Comparison of ENCODE assay signal across 22 cellular contexts in the genomic region with DNA sequence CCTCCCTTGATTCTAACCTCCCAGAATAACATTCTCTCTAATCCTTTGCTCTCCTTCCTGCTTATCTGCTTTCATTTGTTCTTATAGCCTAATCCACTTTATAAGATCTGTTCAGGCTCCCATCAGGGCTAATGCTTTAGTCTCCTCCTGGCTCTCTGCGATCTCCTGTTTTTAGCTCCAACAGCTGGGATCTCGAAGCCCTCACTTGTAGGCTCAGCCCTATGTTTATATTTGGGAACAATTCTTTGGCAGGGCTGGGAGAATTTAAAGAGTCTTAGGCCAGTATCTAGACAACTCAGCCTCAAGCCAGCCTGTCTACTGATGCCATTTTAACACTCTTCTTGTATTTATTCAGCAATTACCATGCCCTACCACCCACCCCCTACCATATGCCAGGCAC. TPM values are rescaled to one million over a fixed set of nuclear protein-coding genes. Genes with fewer than 3 reads are reported as not detected.
DNase-seq lines count a peak whose midpoint lies in the region; ATAC-seq and TF ChIP-seq lines count a peak whose summit lies in the region.
"Had no signal": no experiment of that assay in that cellular context is flagged by ENCODE, and none has a peak within 500 bp of the region (broad histone marks: within the 10 kb centered on the region; RNA-seq: fewer than 3 reads in every experiment).

No MANE protein-coding gene starts in this region.

- intact Hi-C loops in heart left ventricle (cut with DNase I) (no loop called here), upper lobe of right lung (cut with DNase I) (no loop called here)

- H3K9me3 ChIP-seq in heart left ventricle: no peaks in the 10 kb centered on the region
- H3K9me3 ChIP-seq in upper lobe of right lung: no peaks in the 10 kb centered on the region
- H3K9me3 ChIP-seq in H9 (ENCODE audit: control insufficient read depth, low read depth, low read length): no peaks in the 10 kb centered on the region
- H3K9me3 ChIP-seq: thyroid gland had no signal

- no peaks in the 10 kb centered on the region for H3K79me2 ChIP-seq in H9 (ENCODE audit: insufficient read depth, low read length)

- no peak overlapping the region for H3K4ac ChIP-seq in H9 (ENCODE audit: low read depth, low read length)

- no peak overlapping the region for H3K9ac ChIP-seq in H9 (ENCODE audit: extremely low read depth, insufficient read length, low read length)

- H3K27ac Mint-ChIP-seq in nephron progenitor cell: peak overlapping the region; percentile 23
- H3K27ac Mint-ChIP-seq in activated naive CD8-positive, alpha-beta T cell treated with anti-CD3 and anti-CD28 coated beads, Interleukin-2, amount 50 U/mL, for 24 hours: no peak overlapping the region
- H3K27ac Mint-ChIP-seq in H9: no peak overlapping the region
- H3K27ac Mint-ChIP-seq: activated CD4-positive, alpha-beta T cell treated with anti-CD3 and anti-CD28 coated beads, Interleukin-2, amount 10 ng/mL, durations not matched to agents 7 days and 5 days; B cell; stimulated activated naive B cell treated with anti-CD40 and anti-IgM and Interleukin-4, amounts not matched to agents 10 μg/mL and 1 μg/mL and 100 μg/mL, for 72 hours had no signal

- H2BK5ac ChIP-seq in H9 (ENCODE audit: insufficient read length, low read length): no peak overlapping the region

- no peak overlapping the region for H3K18ac ChIP-seq in H9 (ENCODE audit: insufficient read length, low read depth, low read length)

- no peak overlapping the region for H3K4me3 Mint-ChIP-seq in nephron progenitor cell
- H3K4me3 Mint-ChIP-seq in activated naive CD8-positive, alpha-beta T cell treated with anti-CD3 and anti-CD28 coated beads, Interleukin-2, amount 50 U/mL, for 24 hours: no peak overlapping the region
- no peak overlapping the region for H3K4me3 Mint-ChIP-seq in H9
- H3K4me3 Mint-ChIP-seq: activated CD4-positive, alpha-beta T cell treated with anti-CD3 and anti-CD28 coated beads, Interleukin-2, amount 10 ng/mL, durations not matched to agents 7 days and 5 days; B cell; stimulated activated naive B cell treated with anti-CD40 and anti-IgM and Interleukin-4, amounts not matched to agents 10 μg/mL and 1 μg/mL and 100 μg/mL, for 72 hours had no signal

- H3K27me3 Mint-ChIP-seq in nephron progenitor cell (ENCODE audit: low read depth, poor library complexity) (peaks cover 5% of the 10 kb centered on the region), H9 (ENCODE audit: low read depth) (no peaks in the 10 kb centered on the region)
- H3K27me3 Mint-ChIP-seq in activated naive CD8-positive, alpha-beta T cell treated with anti-CD3 and anti-CD28 coated beads, Interleukin-2, amount 50 U/mL, for 24 hours: peaks cover 10% of the 10 kb centered on the region

- H3K36me3 Mint-ChIP-seq in nephron progenitor cell (ENCODE audit: low read depth) (no peaks in the 10 kb centered on the region), H9 (ENCODE audit: insufficient read depth in 1 of 3, low read depth in 3 of 3) (no peaks in the 10 kb centered on the region)
- no peaks in the 10 kb centered on the region for H3K36me3 Mint-ChIP-seq in activated naive CD8-positive, alpha-beta T cell treated with anti-CD3 and anti-CD28 coated beads, Interleukin-2, amount 50 U/mL, for 24 hours (ENCODE audit: low read depth)
- H3K36me3 Mint-ChIP-seq: stimulated activated naive B cell treated with anti-CD40 and anti-IgM and Interleukin-4, amounts not matched to agents 10 μg/mL and 1 μg/mL and 100 μg/mL, for 72 hours had no signal

- no peak overlapping the region for H3K23ac ChIP-seq in H9 (ENCODE audit: insufficient read length, low read depth, low read length)

- H3K4me1 Mint-ChIP-seq in nephron progenitor cell (no peaks in the 10 kb centered on the region), H9 (no peaks in the 10 kb centered on the region; a peak in 1 of 4 replicates)
- no peaks in the 10 kb centered on the region for H3K4me1 Mint-ChIP-seq in activated naive CD8-positive, alpha-beta T cell treated with anti-CD3 and anti-CD28 coated beads, Interleukin-2, amount 50 U/mL, for 24 hours
- H3K4me1 Mint-ChIP-seq: activated CD4-positive, alpha-beta T cell treated with anti-CD3 and anti-CD28 coated beads, Interleukin-2, amount 10 ng/mL, durations not matched to agents 7 days and 5 days; B cell; stimulated activated naive B cell treated with anti-CD40 and anti-IgM and Interleukin-4, amounts not matched to agents 10 μg/mL and 1 μg/mL and 100 μg/mL, for 72 hours had no signal

- no peak overlapping the region for H3T11ph ChIP-seq in H9 (ENCODE audit: low read length)

- H3K56ac ChIP-seq in H9 (ENCODE audit: insufficient read length, low read depth, low read length): no peak overlapping the region

- no peak overlapping the region for H4K91ac ChIP-seq in H9 (ENCODE audit: insufficient read length, low read depth, low read length)

- H2AK5ac ChIP-seq in H9 (ENCODE audit: insufficient read length, low read length): no peak overlapping the region

- no peaks in the 10 kb centered on the region for H3K23me2 ChIP-seq in H9 (ENCODE audit: insufficient read length, low read depth, low read length, poor library complexity, severe bottlenecking)

- no peak for TF ChIP-seq POLR2A in heart left ventricle (IDR thresholded peaks at IDR 0.05)

- no peak overlapping the region for H2BK12ac ChIP-seq in H9 (ENCODE audit: insufficient read length, low read depth, low read length)

- H3K79me1 ChIP-seq in H9 (ENCODE audit: insufficient read depth, low read depth, low read length, poor library complexity, severe bottlenecking): no peaks in the 10 kb centered on the region

- WGBS in heart left ventricle, 4 donors: 31 to 41% (median 37%) methylated on average over 2 of the region's 2 CpGs
- no CpG with 5 or more reads among the region's 2 CpGs for WGBS in H9 (ENCODE audit: extremely low coverage, insufficient read length, low lambda C conversion rate)

- H3K4me1 ChIP-seq in heart left ventricle (peaks cover 0 to 10% (median 0%) of the 10 kb centered on the region in 12 donors), upper lobe of right lung (peaks cover 4% of the 10 kb centered on the region), H9 (ENCODE audit: insufficient read depth, low read length) (no peaks in the 10 kb centered on the region)

- H4K20me1 ChIP-seq in H9 (ENCODE audit: control insufficient read depth, insufficient read depth, insufficient read length): no peaks in the 10 kb centered on the region

- H2BK20ac ChIP-seq in H9 (ENCODE audit: low read depth, low read length, poor library complexity, severe bottlenecking): no peak overlapping the region

- H2BK120ac ChIP-seq in H9 (ENCODE audit: low read depth, low read length, poor library complexity, severe bottlenecking): no peak overlapping the region

- no peaks in the 10 kb centered on the region for H3K27me3 ChIP-seq in heart left ventricle
- no peaks in the 10 kb centered on the region for H3K27me3 ChIP-seq in upper lobe of right lung
- no peaks in the 10 kb centered on the region for H3K27me3 ChIP-seq in H9 (ENCODE audit: insufficient read depth, low read length)
- H3K27me3 ChIP-seq: brain microvascular endothelial cell, thyroid gland had no signal

- H3K36me3 ChIP-seq in heart left ventricle (no peaks in the 10 kb centered on the region), upper lobe of right lung (no peaks in the 10 kb centered on the region)
- H3K36me3 ChIP-seq: brain microvascular endothelial cell, thyroid gland had no signal

- no peak overlapping the region for H3K4me3 ChIP-seq in heart left ventricle
- no peak overlapping the region for H3K4me3 ChIP-seq in upper lobe of right lung
- H3K4me3 ChIP-seq: thyroid gland had no signal

- TF ChIP-seq CTCF in heart left ventricle (IDR thresholded peaks at IDR 0.05): no peak
- TF ChIP-seq CTCF in nephron progenitor cell (IDR thresholded peaks at IDR 0.05): no peak
- TF ChIP-seq CTCF in upper lobe of right lung (IDR thresholded peaks at IDR 0.05): no peak
- TF ChIP-seq CTCF in H9 (conservative IDR thresholded peaks at IDR 0.05): no peak

- no peak overlapping the region for H3K14ac ChIP-seq in H9 (ENCODE audit: insufficient read depth, low read length)

- no peak overlapping the region for H4K5ac ChIP-seq in H9 (ENCODE audit: insufficient read length, low read depth, low read length)

- H4K8ac ChIP-seq in H9 (replicated peaks; ENCODE audit: insufficient read length, low read depth, low read length): no peak overlapping the region

- DNase-seq in NCI-H524 treated with DMSO at 0.1 percent for 48 hours (lab: John Stamatoyannopoulos, UW): peak; percentile 66
- peak in 2 of 5 donors; percentile 22 to 30 for DNase-seq in heart left ventricle
- DNase-seq in nephron progenitor cell: no peak
- no peak for DNase-seq in upper lobe of right lung
- no peak for DNase-seq in activated naive CD8-positive, alpha-beta T cell treated with anti-CD3 and anti-CD28 coated beads, Interleukin-2, amount 50 U/mL, for 24 hours
- no peak for DNase-seq in H9
- DNase-seq: activated CD4-positive, alpha-beta T cell treated with anti-CD3 and anti-CD28 coated beads, Interleukin-2, amount 10 ng/mL, durations not matched to agents 7 days and 5 days; activated CD8-positive, alpha-beta memory T cell treated with anti-CD3 and anti-CD28 coated beads, Interleukin-2, amount 50 U/mL, for 4 hours; activated effector memory CD4-positive, alpha-beta T cell treated with Interleukin-2 at 50 U/mL for 16 hours; brain microvascular endothelial cell; COR-L47; cortex of kidney; EL; HCEC 1CT; head of caudate nucleus; NCI-H1417 treated with DMSO at 0.1 percent for 48 hours; NCI-H526; stimulated activated naive B cell treated with anti-CD40 and anti-IgM and Interleukin-4, amounts not matched to agents 10 μg/mL and 1 μg/mL and 100 μg/mL, for 72 hours; SW 1271; thyroid gland had no signal

- peak; percentile 72 to 91 (median 80) for ATAC-seq in heart left ventricle
- ATAC-seq in upper lobe of right lung: peak; percentile 62
- ATAC-seq in activated naive CD8-positive, alpha-beta T cell treated with anti-CD3 and anti-CD28 coated beads, Interleukin-2, amount 50 U/mL, for 24 hours: no peak
- ATAC-seq in GM19455 (IDR thresholded peaks at IDR 0.05; ENCODE audit: unreplicated experiment): no peak
- ATAC-seq: stimulated activated naive B cell treated with anti-CD40 and anti-IgM and Interleukin-4, amounts not matched to agents 10 μg/mL and 1 μg/mL and 100 μg/mL, for 72 hours had no signal

- H3K9me3 Mint-ChIP-seq in nephron progenitor cell (no peaks in the 10 kb centered on the region), H9 (no peaks in the 10 kb centered on the region)
- no peaks in the 10 kb centered on the region for H3K9me3 Mint-ChIP-seq in activated naive CD8-positive, alpha-beta T cell treated with anti-CD3 and anti-CD28 coated beads, Interleukin-2, amount 50 U/mL, for 24 hours
- H3K9me3 Mint-ChIP-seq: stimulated activated naive B cell treated with anti-CD40 and anti-IgM and Interleukin-4, amounts not matched to agents 10 μg/mL and 1 μg/mL and 100 μg/mL, for 72 hours had no signal

- H3K27ac ChIP-seq in heart left ventricle (peak overlapping the region in 8 of 12 donors; percentile 4 to 66 (median 44)), upper lobe of right lung (peak overlapping the region; percentile 43), H9 (ENCODE audit: insufficient read length, low read depth, low read length) (no peak overlapping the region)
- H3K27ac ChIP-seq: brain microvascular endothelial cell had no signal

- no peak overlapping the region for H2AFZ ChIP-seq in H9 (ENCODE audit: low read length)

- no peak overlapping the region for H3K4me2 ChIP-seq in H9 (ENCODE audit: insufficient read depth, insufficient read length, low read length)

- no peak overlapping the region for H2BK15ac ChIP-seq in H9 (ENCODE audit: low read depth, low read length)

RNA-seq across cellular contexts. Expression of a gene that starts 27.2 kb away (rescaled TPM):
- total RNA-seq in heart left ventricle (10 to 100 TPM; 13.1 to 30.4 (median 16.8) TPM), upper lobe of right lung (93.4 TPM), H9 (2021) (17.1 and 17.8 TPM in 2 replicates)
- 10 to 100 TPM in 1 of 2 donors, 1 to 10 TPM in 1; 3.6 to 10.3 TPM for polyA plus RNA-seq in heart left ventricle
- total RNA-seq: B cell had no signal

Comparison
In these comparisons a context has a peak if more than half of its experiments do, and no peak if none do; other contexts are left out.
1. ATAC-seq: peak in heart left ventricle (4 of 4) and upper lobe of right lung (single experiment); none in activated naive CD8-positive, alpha-beta T cell treated with anti-CD3 and anti-CD28 coated beads, Interleukin-2, amount 50 U/mL, for 24 hours (single experiment) and GM19455 (single experiment).